Comparison of ENCODE assay signal across 18 cellular contexts in genomic region chr1:234624718-234625117, GRCh38. TPM values are rescaled to one million over a fixed set of nuclear protein-coding genes. Genes with fewer than 3 reads are reported as not detected.
DNase-seq lines count a peak whose midpoint lies in the region; ATAC-seq, FAIRE-seq and TF ChIP-seq lines count a peak whose summit lies in the region.
"Had no signal": no experiment of that assay in that cellular context is flagged by ENCODE, and none has a peak within 500 bp of the region (broad histone marks: within the 10 kb centered on the region; RNA-seq: fewer than 3 reads in every experiment).

No MANE protein-coding gene starts in this region.

- no TSS peak for BruUV-seq in endothelial cell of umbilical vein (replicated peaks; lab: Mats Ljungman, UMichigan)
- no TSS peak for BruUV-seq in MCF 10A (replicated peaks; lab: Mats Ljungman, UMichigan)

- H2AFZ ChIP-seq in OCI-LY3 (ENCODE audit: low read depth, low read length) (no peak overlapping the region), endothelial cell of umbilical vein (ENCODE audit: low read depth, low read length) (peak overlapping the region; percentile 58), osteoblast (ENCODE audit: low read length) (peak overlapping the region; percentile 70)

- H3K4me3 Mint-ChIP-seq in MCF 10A (ENCODE audit: unreplicated experiment), result no peak overlapping the region
- H3K4me3 Mint-ChIP-seq: stimulated activated naive CD8-positive, alpha-beta T cell treated with anti-CD3 and anti-CD28 coated beads, Interleukin-15, amount 100 ng/mL, for 72 hours; T-helper 2 cell treated with Interferon-gamma antibody and Interleukin-4, amounts not matched to agents 5 μg/mL and 100 μg/mL, for 36 hours had no signal

- H3K27ac Mint-ChIP-seq in MCF 10A (ENCODE audit: low read depth, unreplicated experiment), result no peak overlapping the region
- H3K27ac Mint-ChIP-seq: T-helper 2 cell treated with Interferon-gamma antibody and Interleukin-4, amounts not matched to agents 5 μg/mL and 100 μg/mL, for 36 hours had no signal

- no peak overlapping the region for H3K4me3 ChIP-seq in BLaER1
- H3K4me3 ChIP-seq in OCI-LY3 (ENCODE audit: low read length), result no peak overlapping the region
- no peak overlapping the region for H3K4me3 ChIP-seq in endothelial cell of umbilical vein (replicated peaks in 1 of 3; ENCODE audit: insufficient read depth in 1 of 3, low read depth in 1 of 3, low read length in 3 of 3)
- H3K4me3 ChIP-seq in osteoblast (ENCODE audit: insufficient read depth, low read length), result no peak overlapping the region
- H3K4me3 ChIP-seq: GM12878 had no signal

- H3K36me3 Mint-ChIP-seq in MCF 10A (ENCODE audit: insufficient read depth, unreplicated experiment), result peaks cover 7% of the 10 kb centered on the region

- H3K79me2 ChIP-seq in OCI-LY3 (ENCODE audit: low read length), result no peaks in the 10 kb centered on the region
- no peaks in the 10 kb centered on the region for H3K79me2 ChIP-seq in endothelial cell of umbilical vein (ENCODE audit: control insufficient read depth, insufficient read depth, low read length)
- H3K79me2 ChIP-seq in osteoblast (ENCODE audit: insufficient read depth, low read length), result no peaks in the 10 kb centered on the region

- dilution Hi-C loops in endothelial cell of umbilical vein (cut with MboI; ENCODE audit: extremely low pct_ligation_motif_present, low sequenced_read_pairs), result loop anchor here (25.0 kb wide), 1 partner anchor 363 kb away; no protein-coding TSS in a partner anchor

- no peaks in the 10 kb centered on the region for H3K9me3 Mint-ChIP-seq in MCF 10A (ENCODE audit: unreplicated experiment)
- H3K9me3 Mint-ChIP-seq: stimulated activated naive CD8-positive, alpha-beta T cell treated with anti-CD3 and anti-CD28 coated beads, Interleukin-15, amount 100 ng/mL, for 72 hours; T-helper 2 cell treated with Interferon-gamma antibody and Interleukin-4, amounts not matched to agents 5 μg/mL and 100 μg/mL, for 36 hours had no signal

- H3K9me1 ChIP-seq in endothelial cell of umbilical vein (replicated peaks; ENCODE audit: control insufficient read depth, extremely low read depth, insufficient read depth, low read length), result no peaks in the 10 kb centered on the region

- no peaks in the 10 kb centered on the region for H3K27me3 Mint-ChIP-seq in MCF 10A (ENCODE audit: insufficient read depth, unreplicated experiment)
- H3K27me3 Mint-ChIP-seq: stimulated activated naive CD8-positive, alpha-beta T cell treated with anti-CD3 and anti-CD28 coated beads, Interleukin-15, amount 100 ng/mL, for 72 hours had no signal

- no peak for DNase-seq in endothelial cell of umbilical vein (ENCODE audit: low read depth, low spot score)
- DNase-seq in osteoblast (ENCODE audit: insufficient read length, low spot score, missing footprints), result no peak
- DNase-seq in NCI-H446 (lab: John Stamatoyannopoulos, UW), result no peak
- DNase-seq in MCF 10A (ENCODE audit: unreplicated experiment), result no peak
- no peak for DNase-seq in GM13976 (ENCODE audit: low spot score)
- DNase-seq: activated CD8-positive, alpha-beta memory T cell treated with anti-CD3 and anti-CD28 coated beads, Interleukin-2, amount 50 U/mL, for 48 hours; activated naive CD4-positive, alpha-beta T cell; left colon; NCI-H1436; NCI-H226; posterior cingulate gyrus; SIG-M5; stimulated activated naive CD8-positive, alpha-beta T cell treated with anti-CD3 and anti-CD28 coated beads, Interleukin-15, amount 100 ng/mL, for 72 hours had no signal

- H4K20me1 ChIP-seq in BLaER1 (no peaks in the 10 kb centered on the region), OCI-LY3 (ENCODE audit: insufficient read depth, low read length) (no peaks in the 10 kb centered on the region), endothelial cell of umbilical vein (replicated peaks; ENCODE audit: control insufficient read depth, extremely low read depth, insufficient read depth, low read length) (no peaks in the 10 kb centered on the region), osteoblast (ENCODE audit: insufficient read depth, low read length) (no peaks in the 10 kb centered on the region)

- in situ Hi-C loops in GM13976 (cut with MboI; ENCODE audit: low sequenced_read_pairs, unreplicated experiment), result loop anchor here (25.0 kb wide), 2 partner anchors 213 to 338 kb away; no protein-coding TSS in a partner anchor

- no peak overlapping the region for H3K27ac ChIP-seq in BLaER1
- H3K27ac ChIP-seq in OCI-LY3 (ENCODE audit: low read length), result no peak overlapping the region
- no peak overlapping the region for H3K27ac ChIP-seq in endothelial cell of umbilical vein (ENCODE audit: insufficient read depth, low read depth, low read length)
- H3K27ac ChIP-seq in osteoblast (ENCODE audit: low read depth, low read length), result peak overlapping the region; percentile 29

- H3K4me2 ChIP-seq in BLaER1, result 0 out of 2 replicates have a peak overlapping the region, but pooled peaks have one; percentile 30
- H3K4me2 ChIP-seq in OCI-LY3 (ENCODE audit: low read length), result peak overlapping the region; percentile 34
- no peak overlapping the region for H3K4me2 ChIP-seq in endothelial cell of umbilical vein (ENCODE audit: insufficient read depth, low read length)
- H3K4me2 ChIP-seq in osteoblast (ENCODE audit: insufficient read depth, low read length), result peak overlapping the region; percentile 28

- no peak for TF ChIP-seq CTCF in OCI-LY3 (IDR thresholded peaks at IDR 0.05; ENCODE audit: low read depth, low read length)
- TF ChIP-seq CTCF in endothelial cell of umbilical vein (IDR thresholded peaks at IDR 0.05; ENCODE audit: extremely low read depth in 1 of 2, insufficient read depth in 1 of 2, low read depth in 1 of 2, low read length in 2 of 2), result no peak
- no peak for TF ChIP-seq CTCF in osteoblast (IDR thresholded peaks at IDR 0.05; ENCODE audit: extremely low read depth, low read depth, low read length)
- no peak for TF ChIP-seq CTCF in MCF 10A (IDR thresholded peaks at IDR 0.05; ENCODE audit: unreplicated experiment)
- TF ChIP-seq CTCF in GM13976 (IDR thresholded peaks at IDR 0.05; ENCODE audit: borderline replicate concordance, control extremely low read depth, extremely low read depth, insufficient read depth, missing control alignments), result no peak

- POLR2A ChIA-PET in endothelial cell of umbilical vein (lab: Charles Lee), result no interaction called here
- POLR2A ChIA-PET in MCF 10A (lab: Yijun Ruan, JAX), result interaction anchor here (0.7 to 16.5 kb wide), 5 partner anchors 12 to 121 kb away, joined by 3 to 307 read pairs (median 3); partner anchors contain the start of gene IRF2BP2

- H3K4me1 Mint-ChIP-seq in MCF 10A (ENCODE audit: insufficient read depth, unreplicated experiment), result peaks cover 39% of the 10 kb centered on the region

- CTCF ChIA-PET in endothelial cell of umbilical vein (lab: Charles Lee), result interaction anchor here (0.8 kb wide), 1 partner anchor 21 kb away, joined by 3 read pairs; no protein-coding TSS in a partner anchor
- CTCF ChIA-PET in MCF 10A (lab: Yijun Ruan, JAX), result no interaction called here

- peaks cover 31% of the 10 kb centered on the region for H3K4me1 ChIP-seq in BLaER1
- peaks cover 44% of the 10 kb centered on the region for H3K4me1 ChIP-seq in OCI-LY3 (ENCODE audit: low read length)
- peaks cover 11% of the 10 kb centered on the region for H3K4me1 ChIP-seq in endothelial cell of umbilical vein (ENCODE audit: control insufficient read depth, extremely low read depth, insufficient read depth, low read length)
- H3K4me1 ChIP-seq in osteoblast (ENCODE audit: insufficient read depth, low read length), result peaks cover 60% of the 10 kb centered on the region

- H3K9me3 ChIP-seq in BLaER1, result no peaks in the 10 kb centered on the region
- no peaks in the 10 kb centered on the region for H3K9me3 ChIP-seq in OCI-LY3 (ENCODE audit: insufficient read depth, low read length)
- H3K9me3 ChIP-seq in endothelial cell of umbilical vein (replicated peaks; ENCODE audit: control insufficient read depth, insufficient read depth, low read length), result no peaks in the 10 kb centered on the region
- no peaks in the 10 kb centered on the region for H3K9me3 ChIP-seq in osteoblast (ENCODE audit: low read depth, low read length)

- no peak for ATAC-seq in HG02870 (IDR thresholded peaks at IDR 0.05; ENCODE audit: unreplicated experiment)
- ATAC-seq: stimulated activated naive CD8-positive, alpha-beta T cell treated with anti-CD3 and anti-CD28 coated beads, Interleukin-15, amount 100 ng/mL, for 72 hours had no signal

- H3K9ac ChIP-seq in BLaER1 (no peak overlapping the region), OCI-LY3 (ENCODE audit: low read length) (no peak overlapping the region), endothelial cell of umbilical vein (replicated peaks; ENCODE audit: extremely low read depth, insufficient read depth, low read length) (no peak overlapping the region)

- intact Hi-C loops in endothelial cell of umbilical vein (cut with micrococcal nuclease), result no loop called here
- intact Hi-C loops in MCF 10A (cut with micrococcal nuclease), result no loop called here

- no peak for FAIRE-seq in endothelial cell of umbilical vein (lab: Jason Lieb, UNC)

- H3K36me3 ChIP-seq in BLaER1, result no peaks in the 10 kb centered on the region
- no peaks in the 10 kb centered on the region for H3K36me3 ChIP-seq in OCI-LY3 (replicated peaks; ENCODE audit: low read depth, low read length)
- H3K36me3 ChIP-seq in endothelial cell of umbilical vein (ENCODE audit: control insufficient read depth in 2 of 2, extremely low read depth in 1 of 2, insufficient read depth in 2 of 2, low read length in 2 of 2), result no peaks in the 10 kb centered on the region
- H3K36me3 ChIP-seq in osteoblast (ENCODE audit: insufficient read depth, low read length), result no peaks in the 10 kb centered on the region

- H3K27me3 ChIP-seq in BLaER1 (no peaks in the 10 kb centered on the region), OCI-LY3 (ENCODE audit: low read depth, low read length) (no peaks in the 10 kb centered on the region), endothelial cell of umbilical vein (ENCODE audit: control insufficient read depth in 2 of 2, insufficient read depth in 2 of 2, low read length in 2 of 2) (no peaks in the 10 kb centered on the region), osteoblast (ENCODE audit: insufficient read depth, low read length) (no peaks in the 10 kb centered on the region)

- TF ChIP-seq POLR2A in endothelial cell of umbilical vein (IDR thresholded peaks at IDR 0.05; ENCODE audit: low read depth, low read length), result no peak

TF ChIP-seq in endothelial cell of umbilical vein, 7 proteins besides CTCF, POLR2A, EP300 and RAD21 (continues in another document):
- TF ChIP-seq POLR2AphosphoS5 (IDR thresholded peaks at IDR 0.05; ENCODE audit: insufficient read depth, low read depth, low read length), result no peak

RNA-seq across cellular contexts. Expression of gene IRF2BP2, which starts 14.7 kb away (rescaled TPM):
- total RNA-seq in endothelial cell of umbilical vein (109 TPM in 2 replicates), osteoblast (159 and 172 TPM in 2 replicates), MCF 10A (2022) (149 and 217 TPM in 2 replicates)
- 65.4 and 66.6 TPM in 2 replicates for polyA plus RNA-seq in endothelial cell of umbilical vein
- polyA plus RNA-seq in endothelial cell of umbilical vein (2011; cell fraction: cytosol; rRNA removed), result 54.8 and 66.0 TPM in 2 replicates
- 154 and 212 TPM in 2 replicates for polyA plus RNA-seq in endothelial cell of umbilical vein (2011; cell fraction: nucleus; rRNA removed)
- 52.6 and 76.5 TPM in 2 replicates for polyA plus RNA-seq in endothelial cell of umbilical vein (2012)
- 57.9 and 61.4 TPM in 2 replicates for polyA minus RNA-seq in endothelial cell of umbilical vein
- polyA minus RNA-seq in endothelial cell of umbilical vein (2011; cell fraction: cytosol; rRNA and poly(A)+ RNA removed), result 65.2 TPM
- polyA minus RNA-seq in endothelial cell of umbilical vein (2011; cell fraction: nucleus; rRNA and poly(A)+ RNA removed), result 78.8 and 129 TPM in 2 replicates
